ENCODE assay signal across 9 cellular contexts in the genomic region with DNA sequence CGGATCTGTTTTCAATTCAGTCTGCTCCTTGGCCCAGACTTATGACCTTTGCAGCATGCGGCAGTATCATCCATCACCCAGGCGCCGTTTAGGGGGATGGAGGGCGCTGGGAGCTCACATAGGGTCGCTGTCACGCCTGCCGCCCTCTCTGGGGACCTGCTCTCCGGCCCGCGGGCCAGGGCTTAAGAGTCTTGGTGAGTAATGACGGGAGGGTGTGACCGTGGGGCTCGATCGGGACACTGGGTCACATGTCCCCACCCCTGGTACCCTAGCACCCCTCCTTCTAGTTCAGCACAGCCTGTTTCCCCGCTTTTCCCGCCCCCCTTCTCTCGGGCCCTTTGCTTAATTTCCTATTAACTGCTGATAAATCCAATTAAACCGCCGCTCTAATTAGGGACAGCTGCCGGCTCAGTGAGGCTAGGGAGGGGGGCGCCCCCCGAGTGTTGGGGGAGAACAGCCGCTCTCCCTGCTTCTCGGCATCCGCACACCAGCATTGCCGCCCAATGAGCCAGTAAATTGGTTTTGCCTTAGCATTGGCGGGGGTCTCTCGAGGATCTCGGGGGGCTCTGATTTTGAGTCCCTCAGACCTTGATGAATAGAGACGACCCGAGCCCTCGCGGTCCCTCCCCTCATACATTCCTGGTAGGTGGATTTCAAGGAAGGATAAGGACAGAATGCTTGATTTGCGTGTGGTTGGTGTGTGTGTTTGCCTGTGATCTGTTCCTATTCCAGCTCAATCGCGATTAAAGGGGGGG. TPM values are rescaled to one million over a fixed set of nuclear protein-coding genes. Genes with fewer than 3 reads are reported as not detected.
A peak's percentile ranks its signal among the peaks of the same experiment; 100 is the strongest.
DNase-seq lines count a peak whose midpoint lies in the region; ATAC-seq lines count a peak whose summit lies in the region.
"Had no signal": no experiment of that assay in that cellular context is flagged by ENCODE, and none has a peak within 500 bp of the region (broad histone marks: within the 10 kb centered on the region; RNA-seq: fewer than 3 reads in every experiment).

No MANE protein-coding gene starts in this region.

- ATAC-seq in effector memory CD8-positive, alpha-beta T cell (replicated peaks): no peak
- ATAC-seq in HG03432 (IDR thresholded peaks at IDR 0.05; ENCODE audit: unreplicated experiment): no peak

- H3K9ac ChIP-seq in skeletal muscle tissue (ENCODE audit: low read depth in 1 of 3, low read length in 3 of 3): peak overlapping the region in 1 of 3 donors; percentile 59

- peaks cover 40% of the 10 kb centered on the region for H3K27me3 Mint-ChIP-seq in T-helper 2 cell treated with Interferon-gamma antibody and Interleukin-4, amounts not matched to agents 5 μg/mL and 100 μg/mL, for 36 hours (ENCODE audit: low read depth)
- peaks cover 71 to 91% of the 10 kb centered on the region in 2 donors for H3K27me3 Mint-ChIP-seq in effector memory CD8-positive, alpha-beta T cell

- no peak for DNase-seq in T-helper 2 cell treated with Interferon-gamma antibody and Interleukin-4, amounts not matched to agents 5 μg/mL and 100 μg/mL, for 36 hours (ENCODE audit: low spot score)
- no peak for DNase-seq in T-helper 2 cell
- peak; percentile 77 for DNase-seq in NCI-H69 (lab: John Stamatoyannopoulos, UW)
- DNase-seq in effector memory CD8-positive, alpha-beta T cell: no peak
- DNase-seq in NOMO-1 treated with DMSO at 0.1 percent for 48 hours (lab: John Stamatoyannopoulos, UW; ENCODE audit: unreplicated experiment): no peak
- DNase-seq in KG1 (lab: John Stamatoyannopoulos, UW): no peak

- peaks cover 24 to 46% (median 30%) of the 10 kb centered on the region in 3 donors for H3K27me3 ChIP-seq in skeletal muscle tissue (ENCODE audit: control insufficient read depth in 3 of 3, insufficient read depth in 3 of 3, low read length in 3 of 3)

- peak overlapping the region in 1 of 3 donors; percentile 66 for H3K4me3 ChIP-seq in skeletal muscle tissue (ENCODE audit: low read length in 3 of 3)
- H3K4me3 ChIP-seq: lung had no signal

- H3K4me3 Mint-ChIP-seq in T-helper 2 cell treated with Interferon-gamma antibody and Interleukin-4, amounts not matched to agents 5 μg/mL and 100 μg/mL, for 36 hours: peak overlapping the region; percentile 91
- H3K4me3 Mint-ChIP-seq in effector memory CD8-positive, alpha-beta T cell: peak overlapping the region; percentile 82 to 91

- no peak overlapping the region for H3K27ac Mint-ChIP-seq in T-helper 2 cell treated with Interferon-gamma antibody and Interleukin-4, amounts not matched to agents 5 μg/mL and 100 μg/mL, for 36 hours
- H3K27ac Mint-ChIP-seq in effector memory CD8-positive, alpha-beta T cell: peak overlapping the region in 1 of 2 donors; percentile 52

- no peaks in the 10 kb centered on the region for H3K9me3 ChIP-seq in skeletal muscle tissue (ENCODE audit: control insufficient read depth in 3 of 3, low read length in 3 of 3)

- H3K4me1 Mint-ChIP-seq in T-helper 2 cell treated with Interferon-gamma antibody and Interleukin-4, amounts not matched to agents 5 μg/mL and 100 μg/mL, for 36 hours (ENCODE audit: low read depth): peaks cover 53% of the 10 kb centered on the region
- peaks cover 52 to 62% of the 10 kb centered on the region in 2 donors for H3K4me1 Mint-ChIP-seq in effector memory CD8-positive, alpha-beta T cell (ENCODE audit: low read depth in 2 of 2)

- H3K27ac ChIP-seq in skeletal muscle tissue (ENCODE audit: low read depth, low read length): peak overlapping the region; percentile 44

- H3K36me3 Mint-ChIP-seq in T-helper 2 cell treated with Interferon-gamma antibody and Interleukin-4, amounts not matched to agents 5 μg/mL and 100 μg/mL, for 36 hours (ENCODE audit: low read depth): no peaks in the 10 kb centered on the region
- peaks cover 25% of the 10 kb centered on the region for H3K36me3 Mint-ChIP-seq in effector memory CD8-positive, alpha-beta T cell (ENCODE audit: insufficient read depth)

- peaks cover 15 to 18% (median 15%) of the 10 kb centered on the region in 3 donors for H3K36me3 ChIP-seq in skeletal muscle tissue (ENCODE audit: control insufficient read depth in 3 of 3, insufficient read depth in 3 of 3, low read length in 3 of 3)

- no peaks in the 10 kb centered on the region for H3K9me3 Mint-ChIP-seq in T-helper 2 cell treated with Interferon-gamma antibody and Interleukin-4, amounts not matched to agents 5 μg/mL and 100 μg/mL, for 36 hours
- H3K9me3 Mint-ChIP-seq in effector memory CD8-positive, alpha-beta T cell: no peaks in the 10 kb centered on the region

- peaks cover 64 to 93% (median 81%) of the 10 kb centered on the region in 3 donors for H3K4me1 ChIP-seq in skeletal muscle tissue (ENCODE audit: control insufficient read depth in 3 of 3, insufficient read depth in 3 of 3, low read length in 3 of 3)

RNA-seq across cellular contexts. Expression of a gene that starts 9.3 kb away (rescaled TPM):
- total RNA-seq in skeletal muscle tissue: 166 TPM

RNA-seq across cellular contexts. Expression of a gene that starts 12.2 kb away (rescaled TPM):
- total RNA-seq in skeletal muscle tissue: 91.3 TPM

RNA-seq across cellular contexts. Expression of a gene that starts 25.1 kb away (rescaled TPM):
- total RNA-seq in skeletal muscle tissue: not detected
